28 cellular contexts compared by ENCODE assay signal in the genomic region with DNA sequence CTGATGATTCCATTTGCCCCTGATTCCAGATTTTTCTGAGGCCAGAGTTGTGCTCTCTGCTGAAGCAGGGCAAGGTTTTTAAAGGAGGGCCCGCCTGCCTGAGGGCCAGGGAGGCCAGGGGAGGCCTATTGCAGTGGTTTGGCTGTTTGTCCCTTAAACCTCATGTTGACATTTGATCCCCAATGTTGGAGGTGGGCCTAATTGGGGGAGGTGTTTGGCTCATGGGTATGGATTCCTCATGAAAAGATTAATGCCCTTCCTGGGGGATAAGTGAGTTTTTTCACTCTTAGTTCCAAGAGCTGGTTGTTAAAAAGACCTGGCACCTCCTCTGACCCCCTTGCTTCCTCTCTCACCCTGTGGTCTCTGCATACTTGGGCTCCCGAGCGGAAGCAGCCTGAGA. TPM values are rescaled to one million over a fixed set of nuclear protein-coding genes. Genes with fewer than 3 reads are reported as not detected.
"Had no signal": no experiment of that assay in that cellular context is flagged by ENCODE, and none has a peak within 500 bp of the region (broad histone marks: within the 10 kb centered on the region; RNA-seq: fewer than 3 reads in every experiment).

No MANE protein-coding gene starts in this region.

- H3K9me3 Mint-ChIP-seq: activated CD4-positive, alpha-beta memory T cell treated with anti-CD3 and anti-CD28 coated beads for 36 hours; activated CD4-positive, alpha-beta T cell treated with anti-CD3 and anti-CD28 coated beads, Interleukin-2, amount 10 ng/mL, durations not matched to agents 24 days and 14 days; activated naive CD4-positive, alpha-beta T cell treated with anti-CD3 and anti-CD28 coated beads, Interleukin-2, amount 50 U/mL, for 24 hours; activated naive CD8-positive, alpha-beta T cell treated with anti-CD3 and anti-CD28 coated beads for 36 hours; activated naive CD8-positive, alpha-beta T cell treated with anti-CD3 and anti-CD28 coated beads, Interleukin-2, amount 50 U/mL, for 24 hours; activated T-helper 1 cell treated with anti-CD3 and anti-CD28 coated beads, Interleukin-12 subunit alpha, Interleukin-12 subunit beta, Interleukin-2, Interleukin-4 antibody, amounts not matched to agents 30 ng/mL and 10 ng/mL and 1 ng/mL, durations not matched to agents 14 hours and 24 hours and 36 hours; activated T-helper 2 cell treated with anti-CD3 and anti-CD28 coated beads, Interferon-gamma antibody, Interleukin-2, Interleukin-4, amounts not matched to agents 10 μg/mL and 5 μg/mL and 100 μg/mL, durations not matched to agents 14 hours and 24 hours and 36 hours had no signal

- H3K36me3 Mint-ChIP-seq: activated CD4-positive, alpha-beta memory T cell treated with anti-CD3 and anti-CD28 coated beads for 36 hours; activated CD8-positive, alpha-beta memory T cell treated with anti-CD3 and anti-CD28 coated beads, Interleukin-2, amount 10 ng/mL, durations not matched to agents 7 days and 5 days; activated naive CD4-positive, alpha-beta T cell treated with anti-CD3 and anti-CD28 coated beads, Interleukin-2, amount 50 U/mL, for 24 hours; activated naive CD8-positive, alpha-beta T cell treated with anti-CD3 and anti-CD28 coated beads for 36 hours had no signal

- H3K27ac Mint-ChIP-seq: activated CD4-positive, alpha-beta memory T cell treated with anti-CD3 and anti-CD28 coated beads for 36 hours; activated CD4-positive, alpha-beta T cell treated with anti-CD3 and anti-CD28 coated beads for 36 hours; activated CD4-positive, alpha-beta T cell treated with anti-CD3 and anti-CD28 coated beads, Interleukin-2, amount 10 ng/mL, durations not matched to agents 24 days and 14 days; activated CD8-positive, alpha-beta memory T cell treated with anti-CD3 and anti-CD28 coated beads, Interleukin-2, amount 10 ng/mL, durations not matched to agents 7 days and 5 days; activated CD8-positive, alpha-beta T cell treated with anti-CD3 and anti-CD28 coated beads, Interleukin-2, amount 10 ng/mL, durations not matched to agents 7 days and 5 days; activated naive CD4-positive, alpha-beta T cell treated with anti-CD3 and anti-CD28 coated beads for 36 hours; activated naive CD4-positive, alpha-beta T cell treated with anti-CD3 and anti-CD28 coated beads, Interleukin-2, amount 50 U/mL, for 24 hours; activated naive CD8-positive, alpha-beta T cell treated with anti-CD3 and anti-CD28 coated beads for 36 hours; activated naive CD8-positive, alpha-beta T cell treated with anti-CD3 and anti-CD28 coated beads, Interleukin-2, amount 50 U/mL, for 24 hours; activated T-helper 1 cell treated with anti-CD3 and anti-CD28 coated beads, Interleukin-12 subunit alpha, Interleukin-12 subunit beta, Interleukin-2, Interleukin-4 antibody, amounts not matched to agents 30 ng/mL and 10 ng/mL and 1 ng/mL, durations not matched to agents 14 hours and 24 hours and 36 hours; activated T-helper 2 cell treated with anti-CD3 and anti-CD28 coated beads, Interferon-gamma antibody, Interleukin-2, Interleukin-4, amounts not matched to agents 10 μg/mL and 5 μg/mL and 100 μg/mL, durations not matched to agents 14 hours and 24 hours and 36 hours had no signal

- ATAC-seq: activated CD4-positive, alpha-beta T cell treated with anti-CD3 and anti-CD28 coated beads for 36 hours; activated CD8-positive, alpha-beta memory T cell treated with anti-CD3 and anti-CD28 coated beads, Interleukin-2, amount 10 ng/mL, durations not matched to agents 7 days and 5 days; activated CD8-positive, alpha-beta T cell treated with anti-CD3 and anti-CD28 coated beads, Interleukin-2, amount 10 ng/mL, durations not matched to agents 7 days and 5 days; activated naive CD8-positive, alpha-beta T cell treated with anti-CD3 and anti-CD28 coated beads, Interleukin-2, amount 50 U/mL, for 24 hours; gastroesophageal sphincter; heart right ventricle had no signal

- H3K27me3 Mint-ChIP-seq: activated naive CD4-positive, alpha-beta T cell treated with anti-CD3 and anti-CD28 coated beads, Interleukin-2, amount 50 U/mL, for 24 hours had no signal

- H3K4me3 Mint-ChIP-seq: activated CD4-positive, alpha-beta memory T cell treated with anti-CD3 and anti-CD28 coated beads for 36 hours; activated CD4-positive, alpha-beta T cell treated with anti-CD3 and anti-CD28 coated beads for 36 hours; activated CD4-positive, alpha-beta T cell treated with anti-CD3 and anti-CD28 coated beads, Interleukin-2, amount 10 ng/mL, durations not matched to agents 24 days and 14 days; activated CD8-positive, alpha-beta memory T cell treated with anti-CD3 and anti-CD28 coated beads, Interleukin-2, amount 10 ng/mL, durations not matched to agents 7 days and 5 days; activated CD8-positive, alpha-beta T cell treated with anti-CD3 and anti-CD28 coated beads, Interleukin-2, amount 10 ng/mL, durations not matched to agents 7 days and 5 days; activated naive CD4-positive, alpha-beta T cell treated with anti-CD3 and anti-CD28 coated beads for 36 hours; activated naive CD4-positive, alpha-beta T cell treated with anti-CD3 and anti-CD28 coated beads, Interleukin-2, amount 50 U/mL, for 24 hours; activated naive CD8-positive, alpha-beta T cell treated with anti-CD3 and anti-CD28 coated beads for 36 hours; activated naive CD8-positive, alpha-beta T cell treated with anti-CD3 and anti-CD28 coated beads, Interleukin-2, amount 50 U/mL, for 24 hours; activated T-helper 1 cell treated with anti-CD3 and anti-CD28 coated beads, Interleukin-12 subunit alpha, Interleukin-12 subunit beta, Interleukin-2, Interleukin-4 antibody, amounts not matched to agents 30 ng/mL and 10 ng/mL and 1 ng/mL, durations not matched to agents 14 hours and 24 hours and 36 hours had no signal

- DNase-seq: activated CD4-positive, alpha-beta memory T cell treated with anti-CD3 and anti-CD28 coated beads for 36 hours; activated CD4-positive, alpha-beta T cell treated with anti-CD3 and anti-CD28 coated beads for 36 hours; activated CD4-positive, alpha-beta T cell treated with anti-CD3 and anti-CD28 coated beads, Interleukin-2, amount 10 ng/mL, durations not matched to agents 24 days and 14 days; activated CD4-positive, CD25-positive, alpha-beta regulatory T cell; activated CD4-positive, CD25-positive, alpha-beta regulatory T cell treated with anti-CD3 and anti-CD28 coated beads, Interleukin-2, amount 50 U/mL, for 72 hours; activated CD8-positive, alpha-beta memory T cell treated with anti-CD3 and anti-CD28 coated beads, Interleukin-2, amount 10 ng/mL, durations not matched to agents 7 days and 5 days; activated CD8-positive, alpha-beta memory T cell treated with anti-CD3 and anti-CD28 coated beads, Interleukin-2, amount 50 U/mL, for 4 hours; activated CD8-positive, alpha-beta T cell treated with anti-CD3 and anti-CD28 coated beads, Interleukin-2, amount 10 ng/mL, durations not matched to agents 7 days and 5 days; activated effector memory CD4-positive, alpha-beta T cell treated with anti-CD3 and anti-CD28 coated beads, Interleukin-2, amount 50 U/mL, for 16 hours; activated naive CD4-positive, alpha-beta T cell treated with anti-CD3 and anti-CD28 coated beads for 36 hours; activated naive CD8-positive, alpha-beta T cell treated with anti-CD3 and anti-CD28 coated beads for 36 hours; activated naive CD8-positive, alpha-beta T cell treated with anti-CD3 and anti-CD28 coated beads, Interleukin-2, amount 50 U/mL, for 24 hours; activated T-cell treated with anti-CD3 and anti-CD28 coated beads, Interleukin-2, amount 50 U/mL, for 1 hour; activated T-cell treated with anti-CD3 and anti-CD28 coated beads, Interleukin-2, amount 50 U/mL, for 48 hours; adrenal gland; amygdala; aorta; brain microvascular endothelial cell; effector CD8-positive, alpha-beta T cell; esophagus squamous epithelium; foreskin melanocyte; heart right ventricle; T-helper 2 cell had no signal

RNA-seq across cellular contexts. Expression of a gene that starts 9.2 kb away (rescaled TPM):
- polyA plus RNA-seq: adrenal gland, aorta, fibroblast of lung had no signal

RNA-seq across cellular contexts. Expression of a gene that starts 13.5 kb away (rescaled TPM):
- polyA plus RNA-seq: fibroblast of lung had no signal
